Comparison of ENCODE assay signal across 10 cellular contexts in the genomic region with DNA sequence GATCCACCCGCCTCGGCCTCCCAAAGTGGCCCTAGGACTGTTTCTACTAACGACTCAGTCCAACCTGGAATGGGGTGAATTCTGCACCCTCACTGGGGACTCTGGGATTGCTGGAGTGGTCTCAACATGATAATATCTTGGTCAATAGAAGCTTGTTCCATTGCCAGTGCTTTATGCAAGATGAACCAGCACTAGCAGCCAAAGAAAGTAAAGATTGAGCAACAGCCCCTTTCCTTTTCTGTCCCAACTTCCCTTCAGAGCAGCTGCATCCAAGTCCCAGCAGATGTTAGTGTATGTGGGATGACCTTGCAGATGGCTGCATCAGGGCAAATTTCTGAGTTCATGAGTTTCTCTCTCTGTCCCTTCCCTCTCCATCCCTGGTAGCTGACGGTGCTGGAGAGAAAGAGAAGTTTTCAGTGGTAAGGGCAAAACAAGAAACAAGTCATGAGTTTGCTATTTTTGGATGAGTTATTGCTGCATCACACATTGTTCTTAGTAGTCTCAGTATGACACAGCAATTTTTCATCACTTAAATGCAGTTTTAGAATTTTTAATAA.
A peak's percentile ranks its signal among the peaks of the same experiment; 100 is the strongest.
DNase-seq lines count a peak whose midpoint lies in the region; ATAC-seq and TF ChIP-seq lines count a peak whose summit lies in the region.
"Had no signal": no experiment of that assay in that cellular context is flagged by ENCODE, and none has a peak within 500 bp of the region (broad histone marks: within the 10 kb centered on the region; RNA-seq: fewer than 3 reads in every experiment).

No MANE protein-coding gene starts in this region.

- H3K27me3 ChIP-seq in left ventricle myocardium inferior (ENCODE audit: low read depth), result no peaks in the 10 kb centered on the region
- peaks cover 0 to 2% of the 10 kb centered on the region in 2 donors for H3K27me3 ChIP-seq in aorta (ENCODE audit: control insufficient read depth in 1 of 2, insufficient read depth in 2 of 2, low read length in 1 of 2)
- H3K27me3 ChIP-seq in stomach, result no peaks in the 10 kb centered on the region
- H3K27me3 ChIP-seq: thyroid gland had no signal

- TF ChIP-seq CTCF in left ventricle myocardium inferior (IDR thresholded peaks at IDR 0.05; ENCODE audit: borderline replicate concordance) (no peak), stomach (IDR thresholded peaks at IDR 0.05) (no peak)

- H3K27ac ChIP-seq in left ventricle myocardium inferior (replicated peaks) (peak overlapping the region; percentile 37), aorta (ENCODE audit: low read depth in 1 of 2, low read length in 2 of 2) (no peak overlapping the region), stomach (no peak overlapping the region)
- H3K27ac ChIP-seq: thyroid gland had no signal

- TF ChIP-seq POLR2A in stomach (IDR thresholded peaks at IDR 0.05), result no peak

- no peaks in the 10 kb centered on the region for H3K4me1 ChIP-seq in left ventricle myocardium inferior
- no peaks in the 10 kb centered on the region for H3K4me1 ChIP-seq in aorta (ENCODE audit: control insufficient read depth in 1 of 2, insufficient read depth in 2 of 2, low read length in 2 of 2)
- no peaks in the 10 kb centered on the region for H3K4me1 ChIP-seq in stomach
- H3K4me1 ChIP-seq: thyroid gland had no signal

- WGBS in aorta, 2 donors, result 70 to 79% methylated on average over 4 of the region's 4 CpGs
- 80 to 88% (median 83%) methylated on average over 4 of the region's 4 CpGs for WGBS in stomach, 5 donors

- intact Hi-C loops in Right ventricle myocardium inferior (cut with DNase I), result loop anchor here (10.0 kb wide), 2 partner anchors 117 to 187 kb away; a partner anchor contains a TSS
- intact Hi-C loops in cardiac septum (cut with DNase I), result no loop called here
- intact Hi-C loops in left ventricle myocardium inferior (cut with micrococcal nuclease), result no loop called here
- intact Hi-C loops in aorta (cut with DNase I), result no loop called here
- intact Hi-C loops in stomach (cut with DNase I; ENCODE audit: low total_unique reads), result no loop called here

- ATAC-seq in Right ventricle myocardium inferior (peak; percentile 97), aorta (ENCODE audit: low FRiP score) (peak; percentile 81), GM19324 (IDR thresholded peaks at IDR 0.05; ENCODE audit: low FRiP score, unreplicated experiment) (no peak)

- H3K9me3 ChIP-seq in left ventricle myocardium inferior (replicated peaks) (no peaks in the 10 kb centered on the region), aorta (ENCODE audit: control insufficient read depth, low read length) (no peaks in the 10 kb centered on the region), stomach (no peaks in the 10 kb centered on the region)
- H3K9me3 ChIP-seq: thyroid gland had no signal

- H3K36me3 ChIP-seq in left ventricle myocardium inferior, result no peaks in the 10 kb centered on the region
- no peaks in the 10 kb centered on the region for H3K36me3 ChIP-seq in aorta (ENCODE audit: control insufficient read depth in 1 of 2, insufficient read depth in 2 of 2, low read length in 1 of 2)
- H3K36me3 ChIP-seq in stomach, result no peaks in the 10 kb centered on the region
- H3K36me3 ChIP-seq: thyroid gland had no signal

- TF ChIP-seq EP300 in stomach (IDR thresholded peaks at IDR 0.05), result no peak

- DNase-seq in Right ventricle myocardium inferior (ENCODE audit: missing footprints) (no peak), cardiac septum (ENCODE audit: low spot score) (no peak), SIG-M5 treated with dmso at 0.1 percent for 504 hours (lab: John Stamatoyannopoulos, UW; ENCODE audit: unreplicated experiment) (peak; percentile 97), left ventricle myocardium inferior (peak; percentile 29), aorta (peak in 1 of 2 donors; percentile 58), stomach (no peak)
- DNase-seq in stimulated activated CD4-positive, alpha-beta T cell treated with anti-CD3 and anti-CD28 coated beads, Interleukin-4, amount 100 ng/mL, for 4 hours, result no peak
- DNase-seq: 8988T had no signal

- H3K4me3 ChIP-seq in left ventricle myocardium inferior, result no peak overlapping the region
- H3K4me3 ChIP-seq in aorta (ENCODE audit: low read length in 2 of 2), result no peak overlapping the region
- no peak overlapping the region for H3K4me3 ChIP-seq in stomach
- H3K4me3 ChIP-seq: thyroid gland had no signal

Comparison
In these comparisons a context has a peak if more than half of its experiments do, and no peak if none do; other contexts are left out.
1. DNase-seq: peak in SIG-M5 treated with dmso at 0.1 percent for 504 hours (single experiment) and left ventricle myocardium inferior (single experiment); none in Right ventricle myocardium inferior (single experiment), cardiac septum (single experiment), stomach (single experiment) and stimulated activated CD4-positive, alpha-beta T cell treated with anti-CD3 and anti-CD28 coated beads, Interleukin-4, amount 100 ng/mL, for 4 hours (0 of 2).